8 cellular contexts compared by ENCODE assay signal in genomic region chr6:167898673-167899311, GRCh38.
DNase-seq lines count a peak whose midpoint lies in the region; ATAC-seq, FAIRE-seq and TF ChIP-seq lines count a peak whose summit lies in the region.

No MANE protein-coding gene starts in this region.

- no peaks in the 10 kb centered on the region for H3K4me1 ChIP-seq in Loucy (ENCODE audit: insufficient read depth, low read length, poor library complexity, severe bottlenecking)
- H3K4me1 ChIP-seq in small intestine (ENCODE audit: control insufficient read depth in 2 of 2, insufficient read depth in 1 of 2, low read depth in 1 of 2, low read length in 1 of 2) = peaks cover 0 to 2% of the 10 kb centered on the region in 2 donors

- H3K79me2 ChIP-seq in Loucy (ENCODE audit: insufficient read depth, low read length) (no peaks in the 10 kb centered on the region), SU-DHL-6 (ENCODE audit: insufficient read depth, low read length) (no peaks in the 10 kb centered on the region)

- H3K4me2 ChIP-seq in Loucy (ENCODE audit: low read depth, low read length, poor library complexity, severe bottlenecking) (no peak overlapping the region), SU-DHL-6 (ENCODE audit: low read depth, low read length, poor library complexity, severe bottlenecking) (no peak overlapping the region)

- no peak for TF ChIP-seq POLR2A in GM12892 (IDR thresholded peaks at IDR 0.05; ENCODE audit: low read depth, low read length)

- peak; percentile 5 for FAIRE-seq in GM12892 (lab: Jason Lieb, UNC)
- FAIRE-seq in small intestine (lab: Jason Lieb, UNC) = peak; percentile 96

- no peak for ATAC-seq in HG03039 (IDR thresholded peaks at IDR 0.05; ENCODE audit: unreplicated experiment)

- H3F3A ChIP-seq in Loucy (ENCODE audit: low read depth) (no peaks in the 10 kb centered on the region), SU-DHL-6 (ENCODE audit: insufficient read depth) (no peaks in the 10 kb centered on the region)

- H2AFZ ChIP-seq in Loucy (ENCODE audit: low read length) (no peak overlapping the region), SU-DHL-6 (ENCODE audit: low read depth, low read length, severe bottlenecking) (no peak overlapping the region)

- no peaks in the 10 kb centered on the region for H4K20me1 ChIP-seq in Loucy (ENCODE audit: insufficient read depth, low read length, poor library complexity, severe bottlenecking)
- no peaks in the 10 kb centered on the region for H4K20me1 ChIP-seq in SU-DHL-6 (ENCODE audit: low read depth, low read length)

- H3K36me3 ChIP-seq in Loucy (ENCODE audit: insufficient read depth, low read length) (no peaks in the 10 kb centered on the region), SU-DHL-6 (ENCODE audit: low read length) (no peaks in the 10 kb centered on the region), small intestine (ENCODE audit: control insufficient read depth in 2 of 2, insufficient read depth in 2 of 2, low read length in 2 of 2) (peaks cover 2 to 14% of the 10 kb centered on the region in 2 donors)

- 83 to 91% (median 88%) methylated on average over 3 of the region's 3 CpGs for WGBS in small intestine, 3 donors

- H3K4me3 ChIP-seq in Loucy (ENCODE audit: low read length, poor library complexity, severe bottlenecking) (no peak overlapping the region), SU-DHL-6 (ENCODE audit: insufficient read depth, low read length, poor library complexity, severe bottlenecking) (no peak overlapping the region), small intestine (ENCODE audit: low read depth in 1 of 2, low read length in 2 of 2) (no peak overlapping the region)

- H3K9ac ChIP-seq in Loucy (ENCODE audit: low read depth, low read length, poor library complexity, severe bottlenecking) = no peak overlapping the region
- no peak overlapping the region for H3K9ac ChIP-seq in SU-DHL-6 (ENCODE audit: low read length)

- H3K27ac ChIP-seq in SU-DHL-6 (ENCODE audit: low read depth, low read length) = no peak overlapping the region
- H3K27ac ChIP-seq in small intestine (ENCODE audit: low read depth in 1 of 2, low read length in 1 of 2) = no peak overlapping the region

- H3K9me3 ChIP-seq in Loucy (ENCODE audit: insufficient read depth, low read depth, low read length) = no peaks in the 10 kb centered on the region
- no peaks in the 10 kb centered on the region for H3K9me3 ChIP-seq in SU-DHL-6 (ENCODE audit: insufficient read depth, low read length)
- H3K9me3 ChIP-seq in small intestine (ENCODE audit: control insufficient read depth, low read depth) = no peaks in the 10 kb centered on the region

- H3K27me3 ChIP-seq in Loucy (ENCODE audit: insufficient read depth, low read length, poor library complexity, severe bottlenecking) (no peaks in the 10 kb centered on the region), SU-DHL-6 (ENCODE audit: low read length) (no peaks in the 10 kb centered on the region), small intestine (ENCODE audit: control insufficient read depth in 2 of 2, insufficient read depth in 2 of 2, low read length in 2 of 2) (no peaks in the 10 kb centered on the region)

- H3K9me2 ChIP-seq in Loucy (replicated peaks; ENCODE audit: low read depth, low read length) = no peaks in the 10 kb centered on the region
- H3K9me2 ChIP-seq in SU-DHL-6 (replicated peaks; ENCODE audit: insufficient read depth, low read length) = no peaks in the 10 kb centered on the region

- TF ChIP-seq CTCF in Loucy (conservative IDR thresholded peaks at IDR 0.05; ENCODE audit: low read length) = peak; percentile 70
- peak; percentile 67 for TF ChIP-seq CTCF in SU-DHL-6 (IDR thresholded peaks at IDR 0.05; ENCODE audit: insufficient read depth, low read length, poor library complexity, severe bottlenecking)

- DNase-seq in A172 (ENCODE audit: low spot score) = peak; percentile 15
- DNase-seq in GM12892 (ENCODE audit: insufficient read length) = no peak
- DNase-seq in glomerular visceral epithelial cell (ENCODE audit: extremely low spot score) = peak; percentile 24
- DNase-seq in small intestine = peak; percentile 40
- DNase-seq in activated CD4-positive, alpha-beta T cell treated with anti-CD3 and anti-CD28 coated beads, Interleukin-2, amount 50 U/mL, for 1 hour = no peak

Comparison
In these comparisons a context has a peak if more than half of its experiments do, and no peak if none do; other contexts are left out.
1. DNase-seq: peak in A172 (single experiment), glomerular visceral epithelial cell (single experiment) and small intestine (single experiment); none in GM12892 (single experiment) and activated CD4-positive, alpha-beta T cell treated with anti-CD3 and anti-CD28 coated beads, Interleukin-2, amount 50 U/mL, for 1 hour (single experiment).